In genomic region chr12:3097186-3097804, GRCh38 we compare ENCODE assay signal across 1 cellular context.
TF ChIP-seq lines count a peak whose summit lies in the region.

No MANE protein-coding gene starts in this region.

TF ChIP-seq in H1, 55 proteins besides CTCF, POLR2A, EP300 and RAD21:
- TF ChIP-seq CBX8 (IDR thresholded peaks at IDR 0.05; ENCODE audit: borderline replicate concordance, low read depth, low read length) (no peak), SP4 (IDR thresholded peaks at IDR 0.05; ENCODE audit: low read length) (no peak), HDAC6 (IDR thresholded peaks at IDR 0.05; ENCODE audit: low read depth, low read length) (no peak), USF2 (IDR thresholded peaks at IDR 0.05; ENCODE audit: low read length) (no peak)
